18 cellular contexts compared by ENCODE assay signal in the genomic region with DNA sequence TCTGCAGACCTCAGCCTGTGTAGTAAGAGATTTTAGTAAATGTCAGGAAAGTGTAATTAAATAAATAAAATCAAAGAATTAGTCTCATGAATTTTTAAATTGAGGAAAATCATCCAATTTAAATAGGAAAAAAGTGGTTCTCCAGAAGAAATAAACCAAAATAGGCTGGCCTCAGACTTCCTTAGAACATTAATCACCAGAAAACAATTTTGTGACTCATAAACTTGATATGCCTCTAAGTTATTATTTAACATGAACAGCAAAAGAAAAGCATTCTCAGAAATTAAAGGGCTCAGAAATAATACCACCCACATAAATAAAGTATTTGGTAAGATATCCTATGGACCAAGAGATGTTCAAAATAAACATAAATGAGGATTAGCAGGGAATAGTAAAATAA. TPM values are rescaled to one million over a fixed set of nuclear protein-coding genes. Genes with fewer than 3 reads are reported as not detected.
DNase-seq lines count a peak whose midpoint lies in the region; FAIRE-seq and TF ChIP-seq lines count a peak whose summit lies in the region.
"Had no signal": no experiment of that assay in that cellular context is flagged by ENCODE, and none has a peak within 500 bp of the region (broad histone marks: within the 10 kb centered on the region; RNA-seq: fewer than 3 reads in every experiment).

No MANE protein-coding gene starts in this region.

- no peaks in the 10 kb centered on the region for H3K9me3 ChIP-seq in A673 (ENCODE audit: low read depth, low read length, poor library complexity, severe bottlenecking)
- H3K9me3 ChIP-seq: pancreas had no signal

- H3K27me3 ChIP-seq in A673 (replicated peaks; ENCODE audit: insufficient read depth, low read depth, low read length, poor library complexity), result no peaks in the 10 kb centered on the region
- H3K27me3 ChIP-seq in bronchial epithelial cell (ENCODE audit: control insufficient read depth, insufficient read depth, low read length), result no peaks in the 10 kb centered on the region

- CTCF ChIA-PET in A673 (lab: Charles Lee), result no interaction called here

- POLR2A ChIA-PET in A673 (lab: Charles Lee; ENCODE audit: low non-redundant PET), result no interaction called here

- H3K27ac ChIP-seq in A673 (ENCODE audit: low read depth, low read length, poor library complexity, severe bottlenecking), result no peak overlapping the region
- H3K27ac ChIP-seq: pancreas, PC-9 had no signal

- H3K4me3 ChIP-seq in A673 (ENCODE audit: low read depth, low read length, poor library complexity, severe bottlenecking) (no peak overlapping the region), bronchial epithelial cell (ENCODE audit: low read depth, low read length) (no peak overlapping the region)
- H3K4me3 ChIP-seq: GM12878, pancreas, PC-9 had no signal

- FAIRE-seq in bronchial epithelial cell (lab: Jason Lieb, UNC), result no peak
- FAIRE-seq: GM12878 had no signal

- TF ChIP-seq CTCF in A673 (conservative IDR thresholded peaks at IDR 0.05; ENCODE audit: low read depth, low read length) (no peak), bronchial epithelial cell (IDR thresholded peaks at IDR 0.05; ENCODE audit: insufficient read depth, low read length, severe bottlenecking) (no peak)

- no peaks in the 10 kb centered on the region for H3K36me3 ChIP-seq in A673 (ENCODE audit: insufficient read depth, low read length, poor library complexity, severe bottlenecking)
- no peaks in the 10 kb centered on the region for H3K36me3 ChIP-seq in bronchial epithelial cell (ENCODE audit: control insufficient read depth, insufficient read depth, low read length)
- H3K36me3 ChIP-seq: pancreas had no signal

- H3K4me1 ChIP-seq in A673 (ENCODE audit: insufficient read depth, low read length, poor library complexity, severe bottlenecking), result no peaks in the 10 kb centered on the region
- H3K4me1 ChIP-seq: pancreas had no signal

- DNase-seq in A673 (ENCODE audit: low spot score) (peak; percentile 18), HPDE6-E6E7 (ENCODE audit: extremely low spot score) (peak; percentile 14), bronchial epithelial cell (ENCODE audit: low read depth) (peak; percentile 66), iris pigment epithelial cell (ENCODE audit: low read depth) (peak; percentile 64), NCI-H2227 (lab: John Stamatoyannopoulos, UW; ENCODE audit: unreplicated experiment) (no peak), DMS153 treated with DMSO at 0.1 percent for 48 hours (lab: John Stamatoyannopoulos, UW; ENCODE audit: unreplicated experiment) (no peak), iPS-NIHi7 (ENCODE audit: extremely low spot score) (no peak)
- DNase-seq in central memory CD4-positive, alpha-beta T cell, result no peak
- DNase-seq: activated CD4-positive, alpha-beta T cell treated with anti-CD3 and anti-CD28 coated beads for 4 hours; activated T-cell treated with anti-CD3 and anti-CD28 coated beads, Interleukin-2, amount 50 U/mL, for 72 hours; DMS53; effector memory CD8-positive, alpha-beta T cell; NCI-H1417 treated with DMSO at 0.1 percent for 48 hours; NCI-H510A; pancreas; PC-9 had no signal

- intact Hi-C loops in A673 (cut with micrococcal nuclease; ENCODE audit: unreplicated experiment), result no loop called here

- BruUV-seq in A673 (replicated peaks; lab: Mats Ljungman, UMichigan), result no TSS peak

RNA-seq across cellular contexts. Expression of a gene that starts 14.3 kb away (rescaled TPM):
- total RNA-seq in A673 (2021), result not detected in 2 replicates
- not detected in 2 replicates for total RNA-seq in bronchial epithelial cell
- total RNA-seq: activated T-cell treated with anti-CD3 and anti-CD28 coated beads, Interleukin-2, amount 50 U/mL, for 72 hours; GM12878; pancreas; PC-9; temporal lobe had no signal

Comparison
In these comparisons a context has a peak if more than half of its experiments do, and no peak if none do; other contexts are left out.
1. DNase-seq: peak in A673 (single experiment), HPDE6-E6E7 (single experiment), bronchial epithelial cell (single experiment) and iris pigment epithelial cell (single experiment); none in central memory CD4-positive, alpha-beta T cell (single experiment), NCI-H2227 (single experiment), DMS153 treated with DMSO at 0.1 percent for 48 hours (single experiment) and iPS-NIHi7 (single experiment).